In the genomic region with DNA sequence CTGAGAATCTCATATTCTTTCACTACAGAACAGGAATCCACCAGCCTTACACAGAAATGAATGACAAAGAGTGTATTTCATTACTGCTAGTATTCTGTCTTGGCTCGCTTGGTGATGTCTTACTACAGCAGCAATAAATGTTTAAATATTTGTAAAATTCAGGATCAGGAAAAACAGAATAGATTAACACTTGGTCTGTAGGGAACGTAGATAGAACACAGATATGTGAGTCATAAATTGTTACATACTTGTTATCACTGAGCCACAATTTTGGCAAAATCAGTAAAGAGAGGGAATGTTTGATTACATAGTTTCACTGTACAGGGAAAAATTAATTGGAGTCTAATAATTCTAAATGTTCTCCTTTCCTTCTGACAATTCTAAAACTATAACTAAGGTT, we compare ENCODE assay signal across 31 cellular contexts.
"Had no signal": no experiment of that assay in that cellular context is flagged by ENCODE, and none has a peak within 500 bp of the region (broad histone marks: within the 10 kb centered on the region; RNA-seq: fewer than 3 reads in every experiment).

No MANE protein-coding gene starts in this region.

- H3K27ac ChIP-seq: adrenal gland, breast epithelium, cardiac muscle cell, colonic mucosa, esophagus muscularis mucosa, WERI-Rb-1 had no signal

- DNase-seq: activated B cell treated with CpG ODN at 0.5 μM for 24 hours; activated CD4-positive, alpha-beta memory T cell treated with anti-CD3 and anti-CD28 coated beads for 36 hours; activated CD4-positive, alpha-beta T cell treated with anti-CD3 and anti-CD28 coated beads for 36 hours; activated CD4-positive, alpha-beta T cell treated with anti-CD3 and anti-CD28 coated beads, Interleukin-2, amount 10 ng/mL, durations not matched to agents 24 days and 14 days; activated CD8-positive, alpha-beta memory T cell treated with anti-CD3 and anti-CD28 coated beads, Interleukin-2, amount 10 ng/mL, durations not matched to agents 7 days and 5 days; activated CD8-positive, alpha-beta memory T cell treated with anti-CD3 and anti-CD28 coated beads, Interleukin-2, amount 50 U/mL, for 4 hours; activated CD8-positive, alpha-beta T cell treated with anti-CD3 and anti-CD28 coated beads, Interleukin-2, amount 10 ng/mL, durations not matched to agents 7 days and 5 days; activated effector memory CD4-positive, alpha-beta T cell treated with anti-CD3 and anti-CD28 coated beads, Interleukin-2, amount 50 U/mL, for 16 hours; activated naive CD4-positive, alpha-beta T cell treated with anti-CD3 and anti-CD28 coated beads for 36 hours; activated naive CD8-positive, alpha-beta T cell treated with anti-CD3 and anti-CD28 coated beads for 36 hours; activated naive CD8-positive, alpha-beta T cell treated with anti-CD3 and anti-CD28 coated beads, Interleukin-2, amount 50 U/mL, for 24 hours; activated T-cell treated with anti-CD3 and anti-CD28 coated beads, Interleukin-2, amount 50 U/mL, for 1 hour; activated T-cell treated with anti-CD3 and anti-CD28 coated beads, Interleukin-2, amount 50 U/mL, for 48 hours; adrenal gland; amygdala; aorta; central memory CD4-positive, alpha-beta T cell; cerebellar nuclear complex; colonic mucosa; effector memory CD4-positive, alpha-beta T cell; endodermal cell; foreskin fibroblast; head of caudate nucleus; T-cell; T1000; WERI-Rb-1 had no signal

- H3K36me3 ChIP-seq: breast epithelium, colonic mucosa had no signal

- ATAC-seq: activated CD4-positive, alpha-beta T cell treated with anti-CD3 and anti-CD28 coated beads for 36 hours; activated CD4-positive, CD25-positive, alpha-beta regulatory T cell treated with anti-CD3 and anti-CD28 coated beads, Interleukin-2, amount 50 U/mL, for 24 hours; activated CD8-positive, alpha-beta memory T cell treated with anti-CD3 and anti-CD28 coated beads, Interleukin-2, amount 10 ng/mL, durations not matched to agents 7 days and 5 days; activated CD8-positive, alpha-beta T cell treated with anti-CD3 and anti-CD28 coated beads, Interleukin-2, amount 10 ng/mL, durations not matched to agents 7 days and 5 days; activated naive CD8-positive, alpha-beta T cell treated with anti-CD3 and anti-CD28 coated beads, Interleukin-2, amount 50 U/mL, for 24 hours; T-cell had no signal

- H3K4me1 ChIP-seq: breast epithelium, colonic mucosa had no signal

- H3K27me3 ChIP-seq: adrenal gland, breast epithelium, cardiac muscle cell, colonic mucosa, esophagus muscularis mucosa had no signal

- H3K4me3 ChIP-seq: adrenal gland, breast epithelium, cardiac muscle cell, colonic mucosa, esophagus muscularis mucosa had no signal

- FAIRE-seq: frontal cortex had no signal

- H3K9me3 ChIP-seq: adrenal gland, breast epithelium, colonic mucosa, esophagus muscularis mucosa had no signal
